Comparison of ENCODE assay signal across 10 cellular contexts in the genomic region with DNA sequence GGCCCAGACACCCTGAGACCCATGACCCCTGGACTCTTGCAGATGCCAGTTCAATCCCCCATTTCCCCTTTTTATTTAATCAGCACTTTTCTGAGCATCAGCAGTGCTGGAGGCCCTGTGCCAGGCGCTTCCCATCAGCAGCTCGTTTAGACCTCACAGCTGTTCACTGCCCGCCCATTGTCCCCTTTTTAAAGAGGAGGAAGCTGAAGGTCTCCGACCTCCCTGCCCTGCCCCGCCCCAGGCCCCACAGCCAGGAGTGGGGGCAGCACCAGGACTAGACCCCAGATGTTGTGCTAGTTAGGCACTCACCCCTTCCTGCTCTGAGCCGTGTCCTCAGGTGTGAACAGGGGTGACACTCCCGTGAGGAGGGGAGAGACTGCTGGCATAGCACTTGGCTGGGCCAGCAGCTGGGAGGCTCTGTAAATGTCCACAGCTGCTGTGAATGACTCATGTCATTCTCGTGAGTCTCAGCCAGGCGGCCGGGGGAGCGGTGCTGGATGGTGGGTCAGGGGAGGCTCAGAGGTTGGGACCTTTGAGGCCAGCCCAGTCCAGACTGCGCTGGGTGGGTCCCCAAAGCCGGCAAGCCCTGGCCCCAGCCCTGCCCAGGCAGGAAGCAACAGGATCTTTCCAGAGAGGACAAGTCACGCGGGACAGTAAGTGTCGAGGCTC. TPM values are rescaled to one million over a fixed set of nuclear protein-coding genes. Genes with fewer than 3 reads are reported as not detected.
A peak's percentile ranks its signal among the peaks of the same experiment; 100 is the strongest.
DNase-seq lines count a peak whose midpoint lies in the region; ATAC-seq, FAIRE-seq and TF ChIP-seq lines count a peak whose summit lies in the region.
"Had no signal": no experiment of that assay in that cellular context is flagged by ENCODE, and none has a peak within 500 bp of the region (broad histone marks: within the 10 kb centered on the region; RNA-seq: fewer than 3 reads in every experiment).

No MANE protein-coding gene starts in this region.

- no peaks in the 10 kb centered on the region for H3K9me3 ChIP-seq in K562 (replicated peaks; ENCODE audit: control insufficient read depth, insufficient read depth, low read depth, low read length)
- no peaks in the 10 kb centered on the region for H3K9me3 ChIP-seq in left lung
- no peaks in the 10 kb centered on the region for H3K9me3 ChIP-seq in subcutaneous abdominal adipose tissue (ENCODE audit: control insufficient read depth in 5 of 5, low read length in 5 of 5)
- H3K9me3 ChIP-seq in BE2C, result no peaks in the 10 kb centered on the region

- H3K36me3 ChIP-seq in K562 (ENCODE audit: control insufficient read depth, insufficient read depth, low read length), result no peaks in the 10 kb centered on the region
- no peaks in the 10 kb centered on the region for H3K36me3 ChIP-seq in left lung
- H3K36me3 ChIP-seq in subcutaneous abdominal adipose tissue (ENCODE audit: control insufficient read depth in 5 of 5, insufficient read depth in 5 of 5, low read length in 5 of 5), result no peaks in the 10 kb centered on the region
- no peaks in the 10 kb centered on the region for H3K36me3 ChIP-seq in BE2C

- H3K4me3 ChIP-seq in K562, result no peak overlapping the region
- H3K4me3 ChIP-seq in left lung, result no peak overlapping the region
- no peak overlapping the region for H3K4me3 ChIP-seq in subcutaneous abdominal adipose tissue (ENCODE audit: low read depth in 1 of 5, low read length in 5 of 5)
- no peak overlapping the region for H3K4me3 ChIP-seq in BE2C (ENCODE audit: low read depth, low read length)

- H3K79me2 ChIP-seq in K562 (ENCODE audit: control insufficient read depth, insufficient read depth, low read length), result no peaks in the 10 kb centered on the region

- no peaks in the 10 kb centered on the region for H4K20me1 ChIP-seq in K562 (replicated peaks; ENCODE audit: control insufficient read depth, insufficient read depth, low read length)

- H3K9me1 ChIP-seq in K562 (ENCODE audit: control insufficient read depth, insufficient read depth, low read length), result no peaks in the 10 kb centered on the region

- H3K27ac ChIP-seq in K562 (ENCODE audit: extremely low read depth, low read depth, low read length) (no peak overlapping the region), left lung (peak overlapping the region; percentile 48 to 58), subcutaneous abdominal adipose tissue (ENCODE audit: low read depth, low read length) (peak overlapping the region; percentile 41)

- CTCF ChIA-PET in K562 (lab: Yijun Ruan, JAX; ENCODE audit: low intra/inter-chr PET ratio), result no interaction called here

- BruUV-seq in K562 (replicated peaks; lab: Mats Ljungman, UMichigan), result no TSS peak

- TF ChIP-seq EP300 in K562 (IDR thresholded peaks at IDR 0.05; ENCODE audit: low read length), result no peak

- peak; percentile 38 for DNase-seq in NCI-H1092 (lab: John Stamatoyannopoulos, UW)
- no peak for DNase-seq in K562 (ENCODE audit: extremely low read depth in 1 of 4, low spot score in 3 of 4)
- peak in 1 of 2 donors; percentile 49 for DNase-seq in left lung
- DNase-seq in BE2C, result no peak
- no peak for DNase-seq in G401 (ENCODE audit: low spot score)
- no peak for DNase-seq in activated CD4-positive, alpha-beta T cell treated with anti-CD3 and anti-CD28 coated beads for 1 hour
- DNase-seq: activated naive CD4-positive, alpha-beta T cell treated with anti-CD3 and anti-CD28 coated beads for 36 hours; hippocampal formation; T-helper 17 cell had no signal

- WGBS in K562 (ENCODE audit: insufficient coverage, low coverage, missing lambda C conversion rate), result 34% methylated on average over 10 of the region's 16 CpGs

- no peak overlapping the region for H2AFZ ChIP-seq in K562 (ENCODE audit: low read depth, low read length)

- H3K4me1 ChIP-seq in K562 (replicated peaks in 1 of 2; ENCODE audit: control insufficient read depth in 2 of 2, insufficient read depth in 2 of 2, low read length in 2 of 2) (peaks cover 0 to 12% of the 10 kb centered on the region in 2 experiments; a peak in 2 of 5 replicates), left lung (peaks cover 17 to 23% of the 10 kb centered on the region in 2 donors), subcutaneous abdominal adipose tissue (ENCODE audit: control insufficient read depth in 5 of 5, insufficient read depth in 5 of 5, low read length in 5 of 5) (peaks cover 0 to 19% (median 14%) of the 10 kb centered on the region in 5 donors), BE2C (no peaks in the 10 kb centered on the region)

- peak overlapping the region in 1 of 2 experiments; percentile 13; a peak in 1 of 4 replicates for H3K9ac ChIP-seq in K562 (ENCODE audit: insufficient read depth in 1 of 2, low read depth in 2 of 2, low read length in 2 of 2)
- peak overlapping the region in 3 of 5 donors; percentile 17 to 46 (median 33) for H3K9ac ChIP-seq in subcutaneous abdominal adipose tissue (ENCODE audit: low read length in 5 of 5)

- H3K27me3 ChIP-seq in K562 (ENCODE audit: control insufficient read depth in 2 of 2, insufficient read depth in 2 of 2, low read length in 2 of 2), result no peaks in the 10 kb centered on the region
- no peaks in the 10 kb centered on the region for H3K27me3 ChIP-seq in left lung
- peaks cover 0 to 7% (median 0%) of the 10 kb centered on the region in 5 donors for H3K27me3 ChIP-seq in subcutaneous abdominal adipose tissue (ENCODE audit: control insufficient read depth in 5 of 5, insufficient read depth in 4 of 5, low read length in 5 of 5)
- no peaks in the 10 kb centered on the region for H3K27me3 ChIP-seq in BE2C

- H3K4me2 ChIP-seq in K562 (ENCODE audit: insufficient read depth, low read length), result no peak overlapping the region

- TF ChIP-seq CTCF in K562 (IDR thresholded peaks at IDR 0.05 in 2 of 3, conservative IDR thresholded peaks at IDR 0.05 in 1 of 3; ENCODE audit: insufficient read depth in 2 of 3, low read depth in 1 of 3, low read length in 3 of 3), result no peak
- TF ChIP-seq CTCF in left lung (IDR thresholded peaks at IDR 0.05), result no peak
- TF ChIP-seq CTCF in BE2C (IDR thresholded peaks at IDR 0.05; ENCODE audit: low read depth, low read length), result no peak

- no peak for TF ChIP-seq RAD21 in K562 (CRISPR knock-in tag; conservative IDR thresholded peaks at IDR 0.05 in 1 of 2, IDR thresholded peaks at IDR 0.05 in 1 of 2)

- ATAC-seq in K562, result peak; percentile 68
- peak; percentile 70 for ATAC-seq in left lung
- ATAC-seq: T-helper 17 cell had no signal

- no peak for TF ChIP-seq POLR2A in K562 (conservative IDR thresholded peaks at IDR 0.05)

- no peak for FAIRE-seq in K562 (lab: Jason Lieb, UNC)

- intact Hi-C loops in K562 (cut with micrococcal nuclease) (no loop called here), left lung (cut with DNase I) (no loop called here)

- in situ Hi-C loops in K562 (cut with MboI), result no loop called here
- in situ Hi-C loops in G401 (cut with HindIII; ENCODE audit: low sequenced_read_pairs), result no loop called here

- POLR2A ChIA-PET in K562 (lab: Yijun Ruan, JAX), result interaction anchor here (0.7 to 1.6 kb wide), 3 partner anchors 9 to 619 kb away, joined by 3 to 4 read pairs (median 4); no protein-coding TSS in a partner anchor

RNA-seq across cellular contexts. Expression of gene EMID1, which starts 19.9 kb away (rescaled TPM):
- total RNA-seq in K562 (2011; cell fraction: chromatin; rRNA removed; ENCODE audit: low replicate concordance), result 9.5 and 19.2 TPM in 2 replicates
- total RNA-seq in K562 (2011; cell fraction: nucleolus; rRNA removed), result 12.4 and 12.8 TPM in 2 replicates
- total RNA-seq in K562 (2011; cell fraction: nucleoplasm; rRNA removed), result 11.4 and 13.8 TPM in 2 replicates
- total RNA-seq in K562 (2014; rRNA removed), result 5.5 and 6.9 TPM in 2 replicates
- total RNA-seq in K562 (2014; rRNA removed; fragmentation: Illumina TruSeq; extraction: Trizol), result 0.80 and 0.91 TPM in 2 replicates
- 3.0 TPM in 2 replicates for total RNA-seq in K562 (2015; rRNA removed; fragmentation: Illumina TruSeq; extraction: Trizol)
- 5.7 and 7.2 TPM in 2 replicates for total RNA-seq in K562 (2021)
- 2.7 and 3.0 TPM in 2 replicates for polyA plus RNA-seq in K562 (2011; rRNA removed)
- 2.8 and 9.9 TPM in 2 replicates for polyA plus RNA-seq in K562 (2011; cell fraction: cytosol; rRNA removed)
- polyA plus RNA-seq in K562 (2011; cell fraction: nucleus; rRNA removed), result 4.6 and 10.5 TPM in 2 replicates
- 5.3 and 46.5 TPM in 2 replicates for polyA plus RNA-seq in K562 (2012)
- polyA plus RNA-seq in K562 (2014; fragmentation: Illumina TruSeq; extraction: Trizol), result 1.6 and 2.6 TPM in 2 replicates
- polyA plus RNA-seq in K562 (2014; fragmentation: Nextera tagmentation; extraction: Ambion mirVana), result under 1 TPM; 0.15 to 0.17 TPM
- polyA plus RNA-seq in K562 (2014; rRNA removed), result 4.9 and 6.9 TPM in 2 replicates
- 1.1 and 2.6 TPM in 2 replicates for polyA minus RNA-seq in K562 (2011; rRNA and poly(A)+ RNA removed)
- 1.0 and 2.4 TPM in 2 replicates for polyA minus RNA-seq in K562 (2011; cell fraction: cytosol; rRNA and poly(A)+ RNA removed)
- 4.3 and 5.3 TPM in 2 replicates for polyA minus RNA-seq in K562 (2011; cell fraction: nucleus; rRNA and poly(A)+ RNA removed)
- 10 to 100 TPM; 10.5 to 17.7 TPM for total RNA-seq in left lung
- polyA plus RNA-seq in BE2C (2012; ENCODE audit: insufficient read depth, insufficient read length, low read depth), result 0.97 TPM
- total RNA-seq in G401 (2014; rRNA removed; shearing (Covaris generic)), result 7.9 and 20.7 TPM in 2 replicates
- total RNA-seq: activated naive CD4-positive, alpha-beta T cell treated with anti-CD3 and anti-CD28 coated beads for 36 hours; T-helper 17 cell had no signal

RNA-seq across cellular contexts. Expression of gene RHBDD3, which starts 42.2 kb away (rescaled TPM):
- 10.9 and 42.9 TPM in 2 replicates for total RNA-seq in K562 (2011; cell fraction: chromatin; rRNA removed; ENCODE audit: low replicate concordance)
- total RNA-seq in K562 (2011; cell fraction: nucleolus; rRNA removed), result 47.1 and 51.4 TPM in 2 replicates
- total RNA-seq in K562 (2011; cell fraction: nucleoplasm; rRNA removed), result 27.9 and 28.5 TPM in 2 replicates
- total RNA-seq in K562 (2014; rRNA removed) (30.9 and 37.1 TPM in 2 replicates), K562 (2014; rRNA removed; fragmentation: Illumina TruSeq; extraction: Trizol) (7.3 and 8.5 TPM in 2 replicates), K562 (2015; rRNA removed; fragmentation: Illumina TruSeq; extraction: Trizol) (18.0 and 20.8 TPM in 2 replicates), K562 (2021) (29.9 and 30.3 TPM in 2 replicates), left lung (10 to 100 TPM; 24.1 to 34.7 TPM)
- polyA plus RNA-seq in K562 (2011; rRNA removed) (14.0 and 17.4 TPM in 2 replicates), K562 (2014; fragmentation: Illumina TruSeq; extraction: Trizol) (10.2 and 20.1 TPM in 2 replicates), K562 (2014; fragmentation: Nextera tagmentation; extraction: Ambion mirVana) (1 to 10 TPM in 1 of 2 experiments, under 1 TPM in 1; 0.32 to 1.2 TPM), K562 (2014; rRNA removed) (35.6 and 39.3 TPM in 2 replicates)
- polyA plus RNA-seq in K562 (2011; cell fraction: cytosol; rRNA removed), result 21.8 and 63.3 TPM in 2 replicates
- polyA plus RNA-seq in K562 (2011; cell fraction: nucleus; rRNA removed), result 18.2 and 35.0 TPM in 2 replicates
- 22.9 and 35.2 TPM in 2 replicates for polyA plus RNA-seq in K562 (2012)
- 2.8 and 5.3 TPM in 2 replicates for polyA minus RNA-seq in K562 (2011; rRNA and poly(A)+ RNA removed)
- polyA minus RNA-seq in K562 (2011; cell fraction: cytosol; rRNA and poly(A)+ RNA removed), result 9.1 and 13.8 TPM in 2 replicates
- 10.9 and 11.4 TPM in 2 replicates for polyA minus RNA-seq in K562 (2011; cell fraction: nucleus; rRNA and poly(A)+ RNA removed)
- polyA plus RNA-seq in BE2C (2012; ENCODE audit: insufficient read depth, insufficient read length, low read depth), result 79.5 TPM
- total RNA-seq in G401 (2014; rRNA removed; shearing (Covaris generic)), result 82.7 and 117 TPM in 2 replicates

RNA-seq across cellular contexts. Expression of gene EWSR1, which starts 42.5 kb away (rescaled TPM):
- total RNA-seq in K562 (2011; cell fraction: chromatin; rRNA removed; ENCODE audit: low replicate concordance), result 290 and 407 TPM in 2 replicates
- total RNA-seq in K562 (2011; cell fraction: nucleolus; rRNA removed), result 162 and 182 TPM in 2 replicates
- 269 and 319 TPM in 2 replicates for total RNA-seq in K562 (2011; cell fraction: nucleoplasm; rRNA removed)
- total RNA-seq in K562 (2014; rRNA removed) (283 and 302 TPM in 2 replicates), K562 (2014; rRNA removed; fragmentation: Illumina TruSeq; extraction: Trizol) (131 and 132 TPM in 2 replicates), K562 (2015; rRNA removed; fragmentation: Illumina TruSeq; extraction: Trizol) (172 and 181 TPM in 2 replicates), K562 (2021) (233 and 254 TPM in 2 replicates), left lung (100 to 1,000 TPM; 125 to 189 TPM)
- polyA plus RNA-seq in K562 (2011; rRNA removed) (239 and 279 TPM in 2 replicates), K562 (2014; fragmentation: Illumina TruSeq; extraction: Trizol) (375 and 450 TPM in 2 replicates), K562 (2014; fragmentation: Nextera tagmentation; extraction: Ambion mirVana) (100 to 1,000 TPM in 1 of 2 experiments, 10 to 100 TPM in 1; 83.3 to 101 TPM), K562 (2014; rRNA removed) (245 and 263 TPM in 2 replicates)
- 452 and 650 TPM in 2 replicates for polyA plus RNA-seq in K562 (2011; cell fraction: cytosol; rRNA removed)
- polyA plus RNA-seq in K562 (2011; cell fraction: nucleus; rRNA removed), result 519 and 665 TPM in 2 replicates
- polyA plus RNA-seq in K562 (2012), result 205 and 340 TPM in 2 replicates
- 228 and 290 TPM in 2 replicates for polyA minus RNA-seq in K562 (2011; rRNA and poly(A)+ RNA removed)
- 181 and 192 TPM in 2 replicates for polyA minus RNA-seq in K562 (2011; cell fraction: cytosol; rRNA and poly(A)+ RNA removed)
- polyA minus RNA-seq in K562 (2011; cell fraction: nucleus; rRNA and poly(A)+ RNA removed), result 106 and 173 TPM in 2 replicates
- polyA plus RNA-seq in BE2C (2012; ENCODE audit: insufficient read depth, insufficient read length, low read depth), result 451 TPM
- total RNA-seq in G401 (2014; rRNA removed; shearing (Covaris generic)), result 164 and 196 TPM in 2 replicates
